9 cellular contexts compared by ENCODE assay signal in the genomic region with DNA sequence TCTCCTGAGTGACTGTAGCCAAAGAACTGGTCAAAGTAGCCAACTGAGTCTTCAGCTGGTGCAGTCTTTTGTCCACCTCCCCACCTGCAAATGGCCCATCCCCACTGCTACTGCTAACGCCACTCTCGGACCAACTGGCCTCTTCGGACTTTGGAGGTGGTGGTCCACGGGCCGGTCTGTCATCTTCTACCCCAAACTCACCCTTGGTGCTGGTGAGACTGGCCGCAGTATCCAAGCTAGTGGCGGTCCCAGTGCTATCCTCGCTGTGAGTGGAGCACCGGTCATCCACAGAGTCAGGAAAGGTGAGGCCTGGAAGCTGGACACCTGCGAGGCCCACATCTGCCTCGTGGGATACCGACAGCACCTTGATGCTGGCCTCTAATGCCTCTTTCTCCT. TPM values are rescaled to one million over a fixed set of nuclear protein-coding genes. Genes with fewer than 3 reads are reported as not detected.
DNase-seq lines count a peak whose midpoint lies in the region; ATAC-seq and TF ChIP-seq lines count a peak whose summit lies in the region.
"Had no signal": no experiment of that assay in that cellular context is flagged by ENCODE, and none has a peak within 500 bp of the region (broad histone marks: within the 10 kb centered on the region; RNA-seq: fewer than 3 reads in every experiment).

No MANE protein-coding gene starts in this region.

- peak overlapping the region; percentile 89 to 96 (median 94) for H3K4me3 Mint-ChIP-seq in naive B cell

- H3K27ac Mint-ChIP-seq in naive B cell: peak overlapping the region in 5 of 6 donors; percentile 64 to 97 (median 95)

- H3K9me3 ChIP-seq in AG04450 (ENCODE audit: control insufficient read depth, insufficient read depth, low read length) (peaks cover 4% of the 10 kb centered on the region; the same call in 1 of the 2 replicates), colonic mucosa (no peaks in the 10 kb centered on the region)

- no peaks in the 10 kb centered on the region; the same call in 1 of the 2 replicates for H3K36me3 ChIP-seq in KMS-11 (ENCODE audit: insufficient read depth)
- H3K36me3 ChIP-seq in colonic mucosa: peaks cover 6% of the 10 kb centered on the region

- H3K4me1 ChIP-seq in KMS-11 (ENCODE audit: low read depth, poor library complexity, severe bottlenecking): peaks cover 29% of the 10 kb centered on the region
- peaks cover 21% of the 10 kb centered on the region for H3K4me1 ChIP-seq in colonic mucosa

- DNase-seq in AG04450 (ENCODE audit: low read depth, low spot score) (no peak), colonic mucosa (no peak), naive B cell (no peak), NCI-H774 (lab: John Stamatoyannopoulos, UW) (no peak), GM03348 (ENCODE audit: low spot score) (no peak)
- no peak for DNase-seq in central memory CD4-positive, alpha-beta T cell
- no peak for DNase-seq in stimulated activated CD4-positive, alpha-beta T cell treated with anti-CD3 and anti-CD28 coated beads, Interleukin-1b, Interleukin-23, amount 100 ng/mL, for 48 hours
- DNase-seq: NCI-H2081 treated with DMSO at 0.1 percent for 48 hours had no signal

- no peak for ATAC-seq in naive B cell (ENCODE audit: low read depth in 2 of 2)

- peak overlapping the region; percentile 89; the same call in 1 of the 2 replicates for H2AFZ ChIP-seq in KMS-11 (ENCODE audit: low read depth)

- POLR2A ChIA-PET in AG04450 (lab: Yijun Ruan, JAX): interaction anchor here (1.0 kb wide), 1 partner anchor 112 kb away, joined by 3 read pairs; no protein-coding TSS in a partner anchor

- no peaks in the 10 kb centered on the region for H3K27me3 ChIP-seq in AG04450 (ENCODE audit: control insufficient read depth, insufficient read depth, low read length)
- no peaks in the 10 kb centered on the region for H3K27me3 ChIP-seq in KMS-11 (ENCODE audit: insufficient read depth, low read depth)
- no peaks in the 10 kb centered on the region for H3K27me3 ChIP-seq in colonic mucosa

- H4K20me1 ChIP-seq in KMS-11 (ENCODE audit: insufficient read depth): 0 out of 2 replicates have a peak, but pooled peaks cover 5% of the 10 kb centered on the region

- no peaks in the 10 kb centered on the region for H3K9me3 Mint-ChIP-seq in naive B cell

- peak overlapping the region; percentile 83 for H3K4me3 ChIP-seq in AG04450 (ENCODE audit: low read depth, low read length)
- peak overlapping the region; percentile 52 for H3K4me3 ChIP-seq in KMS-11 (IDR thresholded peaks at IDR 0.05; ENCODE audit: insufficient read depth, low read depth, low read length)
- H3K4me3 ChIP-seq in colonic mucosa: peak overlapping the region; percentile 79

- H3K27me3 Mint-ChIP-seq in naive B cell: no peaks in the 10 kb centered on the region

- TF ChIP-seq CTCF in AG04450 (IDR thresholded peaks at IDR 0.05; ENCODE audit: low read depth, low read length): no peak
- TF ChIP-seq CTCF in KMS-11 (conservative IDR thresholded peaks at IDR 0.05; ENCODE audit: low read depth, low read length): no peak
- TF ChIP-seq CTCF in colonic mucosa (IDR thresholded peaks at IDR 0.05): no peak

- CTCF ChIA-PET in AG04450 (lab: Charles Lee): interaction anchor here (1.4 kb wide), 1 partner anchor 625 kb away, joined by 3 read pairs; no protein-coding TSS in a partner anchor

- peaks cover 49 to 75% (median 65%) of the 10 kb centered on the region in 3 donors for H3K4me1 Mint-ChIP-seq in naive B cell

- peaks cover 9 to 12% of the 10 kb centered on the region in 2 donors for H3K36me3 Mint-ChIP-seq in naive B cell

- H3K27ac ChIP-seq in AG04450 (ENCODE audit: low read depth, low read length) (no peak overlapping the region), KMS-11 (peak overlapping the region; percentile 42; the same call in 1 of the 2 replicates), colonic mucosa (peak overlapping the region; percentile 80)

- intact Hi-C loops in colonic mucosa (cut with DNase I): no loop called here

- H3K79me2 ChIP-seq in KMS-11 (ENCODE audit: insufficient read depth, low read depth): peaks cover 48% of the 10 kb centered on the region

- H3K9ac ChIP-seq in KMS-11: peak overlapping the region; percentile 84
- H3K9ac ChIP-seq in colonic mucosa (ENCODE audit: low read depth in 2 of 2, low read length in 2 of 2): peak overlapping the region; percentile 92 to 93

- H3K4me2 ChIP-seq in KMS-11: peak overlapping the region; percentile 100

RNA-seq across cellular contexts. Expression of a gene that starts 0.8 kb away (rescaled TPM):
- polyA plus RNA-seq in AG04450 (2011; rRNA removed) (11.2 and 11.6 TPM in 2 replicates), naive B cell (ENCODE audit: low read depth in 6 of 6) (10 to 100 TPM in 5 of 6 donors, 1 to 10 TPM in 1; 9.3 to 25.3 (median 15.9) TPM)
- polyA minus RNA-seq in AG04450 (2011; rRNA and poly(A)+ RNA removed): 19.5 and 21.5 TPM in 2 replicates
- 10 to 100 TPM; 18.6 to 21.4 TPM for total RNA-seq in colonic mucosa

RNA-seq across cellular contexts. Expression of a gene that starts 3.6 kb away (rescaled TPM):
- polyA plus RNA-seq in AG04450 (2011; rRNA removed) (174 and 179 TPM in 2 replicates), naive B cell (ENCODE audit: low read depth in 6 of 6) (100 to 1,000 TPM; 126 to 152 (median 146) TPM)
- 89.1 and 108 TPM in 2 replicates for polyA minus RNA-seq in AG04450 (2011; rRNA and poly(A)+ RNA removed)
- 100 to 1,000 TPM; 150 to 178 TPM for total RNA-seq in colonic mucosa

RNA-seq across cellular contexts. Expression of a gene that starts 8.9 kb away (rescaled TPM):
- 0.17 and 0.37 TPM in 2 replicates for polyA plus RNA-seq in AG04450 (2011; rRNA removed)
- 0.69 TPM in 1 of 2 replicates, not detected in the other for polyA minus RNA-seq in AG04450 (2011; rRNA and poly(A)+ RNA removed)
- 1 to 10 TPM in 1 of 2 donors, not detected in 1; 1.3 TPM for total RNA-seq in colonic mucosa
- under 1 TPM in 2 of 6 donors, not detected in 4; 0.52 to 0.71 TPM for polyA plus RNA-seq in naive B cell (ENCODE audit: low read depth in 6 of 6)

RNA-seq across cellular contexts. Expression of a gene that starts 33.3 kb away (rescaled TPM):
- polyA plus RNA-seq in AG04450 (2011; rRNA removed) (not detected in 2 replicates), naive B cell (ENCODE audit: low read depth in 6 of 6) (not detected)
- not detected in 2 replicates for polyA minus RNA-seq in AG04450 (2011; rRNA and poly(A)+ RNA removed)
- under 1 TPM; 0.67 to 0.88 TPM for total RNA-seq in colonic mucosa
